In genomic region chr6:151869787-151870186, GRCh38 we compare ENCODE assay signal across 30 cellular contexts.
DNase-seq lines count a peak whose midpoint lies in the region; ATAC-seq and TF ChIP-seq lines count a peak whose summit lies in the region.
"Had no signal": no experiment of that assay in that cellular context is flagged by ENCODE, and none has a peak within 500 bp of the region (broad histone marks: within the 10 kb centered on the region; RNA-seq: fewer than 3 reads in every experiment).

No MANE protein-coding gene starts in this region.

- H3K27me3 ChIP-seq in BLaER1 = no peaks in the 10 kb centered on the region
- no peaks in the 10 kb centered on the region for H3K27me3 ChIP-seq in gastroesophageal sphincter
- H3K27me3 ChIP-seq in gastrocnemius medialis = no peaks in the 10 kb centered on the region
- H3K27me3 ChIP-seq in GM23338 (ENCODE audit: insufficient read depth) = no peaks in the 10 kb centered on the region
- H3K27me3 ChIP-seq in BE2C = no peaks in the 10 kb centered on the region
- no peaks in the 10 kb centered on the region for H3K27me3 ChIP-seq in prostate gland (replicated peaks; ENCODE audit: insufficient read depth)
- H3K27me3 ChIP-seq: brain microvascular endothelial cell had no signal

- H3K9me3 Mint-ChIP-seq in GM23338 = peaks cover 7% of the 10 kb centered on the region; the same call in 2 of the 3 replicates

- H3K4me3 ChIP-seq in BLaER1 (no peak overlapping the region), choroid plexus epithelial cell (ENCODE audit: low read depth, low read length) (no peak overlapping the region), gastroesophageal sphincter (no peak overlapping the region), gastrocnemius medialis (no peak overlapping the region), GM23338 (no peak overlapping the region), BE2C (ENCODE audit: low read depth, low read length) (no peak overlapping the region), prostate gland (no peak overlapping the region)
- H3K4me3 ChIP-seq: A549 had no signal

- no peak overlapping the region for H3K27ac Mint-ChIP-seq in GM23338
- H3K27ac Mint-ChIP-seq: activated CD4-positive, alpha-beta memory T cell treated with anti-CD3 and anti-CD28 coated beads, Interleukin-2, amount 10 ng/mL, durations not matched to agents 7 days and 5 days; activated T-helper 1 cell treated with anti-CD3 and anti-CD28 coated beads, Interleukin-12 subunit alpha, Interleukin-12 subunit beta, Interleukin-2, Interleukin-4 antibody, amounts not matched to agents 30 ng/mL and 10 ng/mL and 1 ng/mL, durations not matched to agents 14 hours and 24 hours and 36 hours; nephron progenitor cell; stimulated activated naive B cell treated with anti-CD40 and anti-IgM and Interleukin-4, amounts not matched to agents 10 μg/mL and 1 μg/mL and 100 μg/mL, for 72 hours had no signal

- H3K4me2 ChIP-seq in BLaER1 = peak overlapping the region; percentile 54; the same call in 1 of the 2 replicates
- no peak overlapping the region for H3K4me2 ChIP-seq in GM23338
- H3K4me2 ChIP-seq: A549 had no signal

- H3K4me1 Mint-ChIP-seq in GM23338 = no peaks in the 10 kb centered on the region
- H3K4me1 Mint-ChIP-seq: activated CD4-positive, alpha-beta memory T cell treated with anti-CD3 and anti-CD28 coated beads, Interleukin-2, amount 10 ng/mL, durations not matched to agents 7 days and 5 days; nephron progenitor cell had no signal

- H4K20me1 ChIP-seq in BLaER1 = no peaks in the 10 kb centered on the region
- no peaks in the 10 kb centered on the region for H4K20me1 ChIP-seq in GM23338 (replicated peaks; ENCODE audit: insufficient read depth)

- peaks cover 1% of the 10 kb centered on the region for H3K27me3 Mint-ChIP-seq in GM23338 (ENCODE audit: insufficient read depth, low read depth, poor library complexity)
- H3K27me3 Mint-ChIP-seq: activated CD4-positive, alpha-beta memory T cell treated with anti-CD3 and anti-CD28 coated beads, Interleukin-2, amount 10 ng/mL, durations not matched to agents 7 days and 5 days; stimulated activated naive B cell treated with anti-CD40 and anti-IgM and Interleukin-4, amounts not matched to agents 10 μg/mL and 1 μg/mL and 100 μg/mL, for 72 hours had no signal

- H3K36me3 ChIP-seq in BLaER1 (no peaks in the 10 kb centered on the region), gastroesophageal sphincter (no peaks in the 10 kb centered on the region), gastrocnemius medialis (no peaks in the 10 kb centered on the region), GM23338 (ENCODE audit: insufficient read depth) (no peaks in the 10 kb centered on the region), BE2C (no peaks in the 10 kb centered on the region), prostate gland (no peaks in the 10 kb centered on the region)
- H3K36me3 ChIP-seq: brain microvascular endothelial cell had no signal

- H3F3A ChIP-seq in GM23338 (replicated peaks; ENCODE audit: low read depth) = no peaks in the 10 kb centered on the region

- ATAC-seq in gastroesophageal sphincter (peak; percentile 41), gastrocnemius medialis (peak; percentile 54 to 72), GM23338 (no peak), HG02938 (IDR thresholded peaks at IDR 0.05; ENCODE audit: unreplicated experiment) (no peak)
- ATAC-seq: A549; stimulated activated naive B cell treated with anti-CD40 and anti-IgM and Interleukin-4, amounts not matched to agents 10 μg/mL and 1 μg/mL and 100 μg/mL, for 72 hours had no signal

- TF ChIP-seq CTCF in choroid plexus epithelial cell (conservative IDR thresholded peaks at IDR 0.05; ENCODE audit: low read depth, low read length) (no peak), gastroesophageal sphincter (IDR thresholded peaks at IDR 0.05) (no peak), gastrocnemius medialis (IDR thresholded peaks at IDR 0.05 in 4 of 5, conservative IDR thresholded peaks at IDR 0.05 in 1 of 5) (no peak), GM23338 (conservative IDR thresholded peaks at IDR 0.05; ENCODE audit: low read depth in 2 of 2) (no peak), BE2C (IDR thresholded peaks at IDR 0.05; ENCODE audit: low read depth, low read length) (no peak), prostate gland (IDR thresholded peaks at IDR 0.05) (no peak)

- no peaks in the 10 kb centered on the region; the same call in 1 of the 2 replicates for H3K9me2 ChIP-seq in GM23338 (ENCODE audit: insufficient read depth)

- DNase-seq in choroid plexus epithelial cell (ENCODE audit: low read depth) (peak; percentile 5), gastrocnemius medialis (no peak), GM23338 (ENCODE audit: low spot score) (no peak), BE2C (no peak), prostate gland (ENCODE audit: low spot score) (no peak)
- DNase-seq: activated CD4-positive, alpha-beta memory T cell treated with anti-CD3 and anti-CD28 coated beads, Interleukin-2, amount 10 ng/mL, durations not matched to agents 7 days and 5 days; activated CD8-positive, alpha-beta memory T cell treated with anti-CD3 and anti-CD28 coated beads, Interleukin-2, amount 50 U/mL, for 4 hours; activated naive CD4-positive, alpha-beta T cell treated with anti-CD3 and anti-CD28 coated beads, Interleukin-2, amount 50 U/mL, for 16 hours; amniotic stem cell; brain microvascular endothelial cell; DMS 273 treated with DMSO at 0.1 percent for 48 hours; foreskin melanocyte; H7; KG1; kidney glomerular epithelial cell; MM.1S; NCI-H1105 treated with DMSO at 0.1 percent for 48 hours; NCI-H2029; NCI-H524 treated with DMSO at 0.1 percent for 48 hours; nephron progenitor cell; SHP77 treated with DMSO at 0.1 percent for 48 hours; small intestine; stimulated activated naive B cell treated with anti-CD40 and anti-IgM and Interleukin-4, amounts not matched to agents 10 μg/mL and 1 μg/mL and 100 μg/mL, for 72 hours had no signal

- H3K4me1 ChIP-seq in BLaER1 (peaks cover 31% of the 10 kb centered on the region), gastroesophageal sphincter (no peaks in the 10 kb centered on the region), gastrocnemius medialis (no peaks in the 10 kb centered on the region), GM23338 (ENCODE audit: insufficient read depth) (no peaks in the 10 kb centered on the region), BE2C (no peaks in the 10 kb centered on the region), prostate gland (replicated peaks) (no peaks in the 10 kb centered on the region)
- H3K4me1 ChIP-seq: A549 had no signal

- H3K9me3 ChIP-seq in BLaER1 = no peaks in the 10 kb centered on the region
- H3K9me3 ChIP-seq in gastroesophageal sphincter = no peaks in the 10 kb centered on the region
- no peaks in the 10 kb centered on the region for H3K9me3 ChIP-seq in gastrocnemius medialis
- H3K9me3 ChIP-seq in BE2C = no peaks in the 10 kb centered on the region
- no peaks in the 10 kb centered on the region for H3K9me3 ChIP-seq in prostate gland
- H3K9me3 ChIP-seq: A549 had no signal

- H2AFZ ChIP-seq in GM23338 = no peak overlapping the region

- in situ Hi-C loops in gastrocnemius medialis (cut with MboI; ENCODE audit: low sequenced_read_pairs in 4 of 4) = no loop called here

- no peak overlapping the region for H3K27ac ChIP-seq in BLaER1
- no peak overlapping the region for H3K27ac ChIP-seq in gastroesophageal sphincter
- H3K27ac ChIP-seq in gastrocnemius medialis = no peak overlapping the region
- H3K27ac ChIP-seq in GM23338 (ENCODE audit: low read depth) = no peak overlapping the region
- no peak overlapping the region for H3K27ac ChIP-seq in prostate gland
- H3K27ac ChIP-seq: A549, brain microvascular endothelial cell, epithelial cell of prostate, HL-60 had no signal

- no peak overlapping the region for H3K9ac ChIP-seq in BLaER1

- intact Hi-C loops in gastrocnemius medialis (cut with DNase I; ENCODE audit: low total_unique reads) = no loop called here
- intact Hi-C loops in prostate gland (cut with DNase I) = no loop called here

- no peaks in the 10 kb centered on the region for H3K79me2 ChIP-seq in GM23338 (replicated peaks; ENCODE audit: insufficient read depth)

- no peak overlapping the region for H3K4me3 Mint-ChIP-seq in GM23338
- H3K4me3 Mint-ChIP-seq: activated CD4-positive, alpha-beta memory T cell treated with anti-CD3 and anti-CD28 coated beads, Interleukin-2, amount 10 ng/mL, durations not matched to agents 7 days and 5 days; activated T-helper 1 cell treated with anti-CD3 and anti-CD28 coated beads, Interleukin-12 subunit alpha, Interleukin-12 subunit beta, Interleukin-2, Interleukin-4 antibody, amounts not matched to agents 30 ng/mL and 10 ng/mL and 1 ng/mL, durations not matched to agents 14 hours and 24 hours and 36 hours; nephron progenitor cell; stimulated activated naive B cell treated with anti-CD40 and anti-IgM and Interleukin-4, amounts not matched to agents 10 μg/mL and 1 μg/mL and 100 μg/mL, for 72 hours had no signal

- H3K36me3 Mint-ChIP-seq in GM23338 (ENCODE audit: low read depth) = no peaks in the 10 kb centered on the region

- TF ChIP-seq POLR2A in gastroesophageal sphincter (IDR thresholded peaks at IDR 0.05) (no peak), gastrocnemius medialis (IDR thresholded peaks at IDR 0.05) (no peak), prostate gland (IDR thresholded peaks at IDR 0.05) (no peak)

- TF ChIP-seq EP300 in gastroesophageal sphincter (IDR thresholded peaks at IDR 0.05) = no peak

- 50 to 53% methylated on average over 1 of the region's 1 CpG for WGBS in gastroesophageal sphincter (ENCODE audit: low coverage in 1 of 2), 2 donors
- 72% methylated on average over 1 of the region's 1 CpG for WGBS in prostate gland

TF ChIP-seq in GM23338, 12 proteins besides CTCF, POLR2A, EP300 and RAD21 (continues in another document):
- no peak for TF ChIP-seq EZH2phosphoT487 (IDR thresholded peaks at IDR 0.05; ENCODE audit: unreplicated experiment)

Comparison
In these comparisons a context has a peak if more than half of its experiments do, and no peak if none do; other contexts are left out.
1. ATAC-seq: peak in gastroesophageal sphincter (single experiment) and gastrocnemius medialis (2 of 2); none in GM23338 (single experiment) and HG02938 (single experiment).